ENCODE assay signal across 30 cellular contexts in the genomic region with DNA sequence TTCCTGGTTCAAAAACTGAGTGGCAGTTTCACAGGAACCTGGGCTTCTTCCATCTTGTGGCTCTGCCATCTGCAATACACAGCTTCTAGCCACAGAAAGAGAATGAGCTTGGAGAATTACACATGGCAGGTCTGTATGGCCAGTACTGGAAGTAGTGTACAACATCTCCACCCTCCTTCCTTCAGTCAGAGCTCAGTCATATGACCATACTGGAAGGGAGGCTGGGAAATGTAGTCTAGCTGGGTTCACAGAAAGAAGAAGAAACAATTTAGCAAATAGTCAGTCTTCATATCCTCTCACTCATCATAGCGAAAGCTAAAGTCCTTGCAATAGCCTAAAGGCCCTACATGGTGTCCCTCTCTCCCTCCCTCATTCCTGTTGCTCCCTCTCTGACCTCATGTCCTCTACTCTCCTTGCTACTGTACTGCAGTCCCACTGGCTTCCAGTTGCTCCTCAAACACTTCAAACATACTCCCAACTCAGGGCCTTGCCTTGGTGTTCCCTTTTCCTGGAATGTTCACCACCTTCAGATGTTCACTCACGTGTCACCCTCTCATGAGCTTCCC. TPM values are rescaled to one million over a fixed set of nuclear protein-coding genes. Genes with fewer than 3 reads are reported as not detected.
DNase-seq lines count a peak whose midpoint lies in the region; ATAC-seq, FAIRE-seq and TF ChIP-seq lines count a peak whose summit lies in the region.
"Had no signal": no experiment of that assay in that cellular context is flagged by ENCODE, and none has a peak within 500 bp of the region (broad histone marks: within the 10 kb centered on the region; RNA-seq: fewer than 3 reads in every experiment).

No MANE protein-coding gene starts in this region.

- no TSS peak for BruUV-seq in HepG2 (replicated peaks; lab: Mats Ljungman, UMichigan)

- H3K27me3 ChIP-seq in HepG2 (ENCODE audit: control insufficient read depth in 1 of 2, insufficient read depth in 2 of 2, low read length in 2 of 2), result peaks cover 0 to 17% of the 10 kb centered on the region in 2 experiments; a peak in 2 of 5 replicates
- H3K27me3 ChIP-seq in right lobe of liver, result no peaks in the 10 kb centered on the region
- no peaks in the 10 kb centered on the region for H3K27me3 ChIP-seq in OCI-LY3 (ENCODE audit: low read depth, low read length)
- no peaks in the 10 kb centered on the region for H3K27me3 ChIP-seq in MM.1S (replicated peaks; ENCODE audit: insufficient read depth, low read length)
- H3K27me3 ChIP-seq: upper lobe of left lung had no signal

- TF ChIP-seq RAD21 in HepG2 (CRISPR knock-in tag; IDR thresholded peaks at IDR 0.05), result no peak

- peaks cover under 1% of the 10 kb centered on the region; the same call in 1 of the 2 replicates for H4K20me1 ChIP-seq in HepG2 (ENCODE audit: insufficient read depth, low read length)
- H4K20me1 ChIP-seq in OCI-LY3 (ENCODE audit: insufficient read depth, low read length), result no peaks in the 10 kb centered on the region
- H4K20me1 ChIP-seq in MM.1S (ENCODE audit: insufficient read depth, low read length), result no peaks in the 10 kb centered on the region

- in situ Hi-C loops in HepG2 (cut with HindIII; ENCODE audit: extremely low pct_ligation_motif_present, low pct_unique_long_range_greater_than_20kb), result no loop called here

- H3K27ac ChIP-seq in HepG2 (ENCODE audit: extremely low read length, insufficient read depth, low read length), result no peak overlapping the region
- no peak overlapping the region for H3K27ac ChIP-seq in right lobe of liver
- H3K27ac ChIP-seq in OCI-LY3 (ENCODE audit: low read length), result peak overlapping the region; percentile 48
- no peak overlapping the region for H3K27ac ChIP-seq in MM.1S (ENCODE audit: low read length)
- H3K27ac ChIP-seq: upper lobe of left lung had no signal

- no peaks in the 10 kb centered on the region for H3K36me3 ChIP-seq in HepG2 (replicated peaks in 1 of 2; ENCODE audit: control insufficient read depth in 1 of 2, insufficient read depth in 2 of 2, low read length in 2 of 2)
- H3K36me3 ChIP-seq in right lobe of liver, result no peaks in the 10 kb centered on the region
- no peaks in the 10 kb centered on the region for H3K36me3 ChIP-seq in OCI-LY3 (replicated peaks; ENCODE audit: low read depth, low read length)
- no peaks in the 10 kb centered on the region for H3K36me3 ChIP-seq in MM.1S (replicated peaks; ENCODE audit: insufficient read depth, low read length)
- H3K36me3 ChIP-seq: upper lobe of left lung had no signal

- H3K9me3 ChIP-seq in HepG2 (ENCODE audit: low read length), result no peaks in the 10 kb centered on the region
- no peaks in the 10 kb centered on the region for H3K9me3 ChIP-seq in right lobe of liver
- H3K9me3 ChIP-seq in OCI-LY3 (ENCODE audit: insufficient read depth, low read length), result no peaks in the 10 kb centered on the region
- no peaks in the 10 kb centered on the region for H3K9me3 ChIP-seq in MM.1S (replicated peaks; ENCODE audit: insufficient read depth, low read length)
- H3K9me3 ChIP-seq: Caco-2, upper lobe of left lung had no signal

- H3F3A ChIP-seq in MM.1S (ENCODE audit: insufficient read depth, low read length), result peaks cover 4% of the 10 kb centered on the region; the same call in 1 of the 2 replicates

- no peak for TF ChIP-seq CTCF in HepG2 (CRISPR knock-in tag; IDR thresholded peaks at IDR 0.05)
- TF ChIP-seq CTCF in right lobe of liver (IDR thresholded peaks at IDR 0.05), result no peak
- TF ChIP-seq CTCF in OCI-LY3 (IDR thresholded peaks at IDR 0.05; ENCODE audit: low read depth, low read length), result no peak
- no peak for TF ChIP-seq CTCF in MM.1S (IDR thresholded peaks at IDR 0.05; ENCODE audit: low read length)

- TF ChIP-seq POLR2A in HepG2 (IDR thresholded peaks at IDR 0.05; ENCODE audit: insufficient read depth in 1 of 2, low read depth in 2 of 2, low read length in 2 of 2), result no peak
- TF ChIP-seq POLR2A in right lobe of liver (IDR thresholded peaks at IDR 0.05), result no peak

- no peak for ATAC-seq in HepG2
- no peak for ATAC-seq in right lobe of liver
- ATAC-seq in HG03139 (IDR thresholded peaks at IDR 0.05; ENCODE audit: unreplicated experiment), result no peak
- ATAC-seq: Right ventricle myocardium inferior had no signal

- intact Hi-C loops in HepG2 (cut with micrococcal nuclease; ENCODE audit: unreplicated experiment) (no loop called here), right lobe of liver (cut with DNase I) (no loop called here)

- H3K4me1 ChIP-seq in HepG2 (ENCODE audit: insufficient read depth, low read length) (peaks cover 13% of the 10 kb centered on the region), right lobe of liver (peaks cover 0 to 4% (median 0%) of the 10 kb centered on the region in 4 donors), OCI-LY3 (ENCODE audit: low read length) (peaks cover 25% of the 10 kb centered on the region), MM.1S (ENCODE audit: low read length) (peaks cover 5% of the 10 kb centered on the region; the same call in 1 of the 2 replicates)

- FAIRE-seq in HepG2 (lab: Jason Lieb, UNC), result no peak
- FAIRE-seq: A204.1, endothelial cell of umbilical vein, GM12892 had no signal

- CTCF ChIA-PET in HepG2 (lab: Yijun Ruan, JAX; ENCODE audit: low intra/inter-chr PET ratio, low total read pairs), result no interaction called here

- DNase-seq in HepG2 (ENCODE audit: low spot score), result no peak
- DNase-seq in right lobe of liver, result no peak
- peak; percentile 14 for DNase-seq in germinal center (ENCODE audit: low spot score)
- DNase-seq in HUDEP-2 (lab: John Stamatoyannopoulos, UW; ENCODE audit: unreplicated experiment in 76 of 76), result no peak
- DNase-seq in MM.1S, result no peak
- DNase-seq in activated CD4-positive, alpha-beta T cell treated with anti-CD3 and anti-CD28 coated beads, Interleukin-2, amount 50 U/mL, for 1 hour, result no peak
- DNase-seq: activated CD4-positive, alpha-beta T cell treated with anti-CD3 and anti-CD28 coated beads for 1 hour; activated CD8-positive, alpha-beta memory T cell treated with anti-CD3 and anti-CD28 coated beads for 24 hours; activated gamma-delta T cell; activated T-cell treated with anti-CD3 and anti-CD28 coated beads, Interleukin-2, amount 50 U/mL, for 1 hour; Caco-2; DMS79 treated with DMSO at 0.1 percent for 48 hours; HCEC 1CT; NCI-H187; NCI-H526 treated with DMSO at 0.1 percent for 48 hours; SW 1271; T1000; upper lobe of left lung had no signal

- no peak overlapping the region for H3K9ac ChIP-seq in HepG2 (ENCODE audit: insufficient read depth, low read depth, low read length)
- H3K9ac ChIP-seq in OCI-LY3 (ENCODE audit: low read length), result no peak overlapping the region
- no peak overlapping the region for H3K9ac ChIP-seq in MM.1S (ENCODE audit: low read length)

- TF ChIP-seq EP300 in HepG2 (IDR thresholded peaks at IDR 0.05; ENCODE audit: low read depth in 2 of 2, low read length in 2 of 2), result no peak
- TF ChIP-seq EP300 in HepG2 (CRISPR knock-in tag; IDR thresholded peaks at IDR 0.05; ENCODE audit: borderline replicate concordance), result no peak

- H3K9me2 ChIP-seq in MM.1S (replicated peaks; ENCODE audit: insufficient read depth, low read length), result no peaks in the 10 kb centered on the region

- H3K4me2 ChIP-seq in HepG2 (ENCODE audit: low read depth, low read length), result no peak overlapping the region
- H3K4me2 ChIP-seq in OCI-LY3 (ENCODE audit: low read length), result peak overlapping the region; percentile 51
- H3K4me2 ChIP-seq in MM.1S (ENCODE audit: low read depth, low read length), result no peak overlapping the region

- no peak overlapping the region for H2AFZ ChIP-seq in HepG2 (ENCODE audit: low read length)
- H2AFZ ChIP-seq in OCI-LY3 (ENCODE audit: low read depth, low read length), result peak overlapping the region; percentile 70; the same call in 1 of the 2 replicates
- no peak overlapping the region for H2AFZ ChIP-seq in MM.1S (ENCODE audit: low read length)

- H3K79me2 ChIP-seq in HepG2 (ENCODE audit: insufficient read depth, low read length) (peaks cover 7% of the 10 kb centered on the region), OCI-LY3 (ENCODE audit: low read length) (peaks cover 7% of the 10 kb centered on the region), MM.1S (ENCODE audit: low read length) (peaks cover 7% of the 10 kb centered on the region)

- H3K4me3 ChIP-seq in HepG2 (replicated peaks in 1 of 3; ENCODE audit: insufficient read depth in 1 of 3, low read depth in 2 of 3, low read length in 3 of 3), result no peak overlapping the region
- no peak overlapping the region for H3K4me3 ChIP-seq in right lobe of liver
- H3K4me3 ChIP-seq in OCI-LY3 (ENCODE audit: low read length), result peak overlapping the region; percentile 0; the same call in 1 of the 2 replicates
- no peak overlapping the region for H3K4me3 ChIP-seq in MM.1S (ENCODE audit: low read length)
- H3K4me3 ChIP-seq: lung, upper lobe of left lung had no signal

- POLR2A ChIA-PET in HepG2 (lab: Yijun Ruan, JAX), result no interaction called here

- WGBS in HepG2 (ENCODE audit: low lambda C conversion rate), result 34% methylated on average over 2 of the region's 2 CpGs
- 66% methylated on average over 2 of the region's 2 CpGs for WGBS in right lobe of liver (ENCODE audit: insufficient coverage, low coverage, low lambda C conversion rate, missing lambda C conversion rate)

RNA-seq across cellular contexts. Expression of a gene that starts 4.3 kb away (rescaled TPM):
- total RNA-seq in HepG2 (2016; rRNA removed; fragmentation: Illumina TruSeq; extraction: Trizol) (142 and 252 TPM in 2 replicates), right lobe of liver (10 to 100 TPM; 25.4 to 48.3 (median 42.1) TPM)
- total RNA-seq in HepG2 (2016; cell fraction: cytosol; rRNA removed; fragmentation: Illumina TruSeq; extraction: Trizol; ENCODE audit: low read depth), result 15.1 and 15.2 TPM in 2 replicates
- total RNA-seq in HepG2 (2016; cell fraction: insoluble cytoplasmic fraction; rRNA removed; fragmentation: Illumina TruSeq; extraction: Trizol), result 133 and 260 TPM in 2 replicates
- total RNA-seq in HepG2 (2016; cell fraction: membrane; rRNA removed; fragmentation: Illumina TruSeq; extraction: Trizol), result 44.5 and 53.3 TPM in 2 replicates
- 214 and 252 TPM in 2 replicates for total RNA-seq in HepG2 (2016; cell fraction: nucleus; rRNA removed; fragmentation: Illumina TruSeq; extraction: Trizol)
- 136 and 198 TPM in 2 replicates for polyA plus RNA-seq in HepG2 (2011; rRNA removed)
- 96.7 and 147 TPM in 2 replicates for polyA plus RNA-seq in HepG2 (2011; cell fraction: cytosol; rRNA removed)
- 33.4 and 42.7 TPM in 2 replicates for polyA plus RNA-seq in HepG2 (2011; cell fraction: nucleus; rRNA removed)
- 236 and 237 TPM in 2 replicates for polyA plus RNA-seq in HepG2 (2012)
- 12.0 and 12.8 TPM in 2 replicates for polyA plus RNA-seq in HepG2 (2016; cell fraction: cytosol; fragmentation: Illumina TruSeq; extraction: Trizol; ENCODE audit: low read depth)
- polyA plus RNA-seq in HepG2 (2016; cell fraction: insoluble cytoplasmic fraction; fragmentation: Illumina TruSeq; extraction: Trizol; ENCODE audit: low read depth), result 135 and 140 TPM in 2 replicates
- polyA plus RNA-seq in HepG2 (2016; cell fraction: membrane; fragmentation: Illumina TruSeq; extraction: Trizol; ENCODE audit: low read depth), result 30.9 and 36.3 TPM in 2 replicates
- polyA plus RNA-seq in HepG2 (2016; cell fraction: nucleus; fragmentation: Illumina TruSeq; extraction: Trizol; ENCODE audit: insufficient read depth, low read depth), result 282 and 283 TPM in 2 replicates
- 58.1 and 85.7 TPM in 2 replicates for polyA minus RNA-seq in HepG2 (2011; rRNA and poly(A)+ RNA removed; ENCODE audit: low replicate concordance)
- polyA minus RNA-seq in HepG2 (2011; cell fraction: cytosol; rRNA and poly(A)+ RNA removed), result 156 and 168 TPM in 2 replicates
- polyA minus RNA-seq in HepG2 (2011; cell fraction: nucleus; rRNA and poly(A)+ RNA removed), result 92.3 and 101 TPM in 2 replicates

RNA-seq across cellular contexts. Expression of a gene that starts 40.7 kb away (rescaled TPM):
- not detected in 2 replicates for total RNA-seq in HepG2 (2016; rRNA removed; fragmentation: Illumina TruSeq; extraction: Trizol)
- total RNA-seq in HepG2 (2016; cell fraction: cytosol; rRNA removed; fragmentation: Illumina TruSeq; extraction: Trizol; ENCODE audit: low read depth), result not detected in 2 replicates
- total RNA-seq in HepG2 (2016; cell fraction: insoluble cytoplasmic fraction; rRNA removed; fragmentation: Illumina TruSeq; extraction: Trizol), result not detected in 2 replicates
- not detected in 2 replicates for total RNA-seq in HepG2 (2016; cell fraction: membrane; rRNA removed; fragmentation: Illumina TruSeq; extraction: Trizol)
- total RNA-seq in HepG2 (2016; cell fraction: nucleus; rRNA removed; fragmentation: Illumina TruSeq; extraction: Trizol), result not detected in 2 replicates
- not detected in 2 replicates for polyA plus RNA-seq in HepG2 (2011; rRNA removed)
- polyA plus RNA-seq in HepG2 (2011; cell fraction: cytosol; rRNA removed), result not detected in 2 replicates
- not detected in 2 replicates for polyA plus RNA-seq in HepG2 (2011; cell fraction: nucleus; rRNA removed)
- polyA plus RNA-seq in HepG2 (2012), result 0.20 TPM in 1 of 2 replicates, not detected in the other
- not detected in 2 replicates for polyA plus RNA-seq in HepG2 (2016; cell fraction: cytosol; fragmentation: Illumina TruSeq; extraction: Trizol; ENCODE audit: low read depth)
- polyA plus RNA-seq in HepG2 (2016; cell fraction: insoluble cytoplasmic fraction; fragmentation: Illumina TruSeq; extraction: Trizol; ENCODE audit: low read depth), result not detected in 2 replicates
- polyA plus RNA-seq in HepG2 (2016; cell fraction: membrane; fragmentation: Illumina TruSeq; extraction: Trizol; ENCODE audit: low read depth), result not detected in 2 replicates
- not detected in 2 replicates for polyA plus RNA-seq in HepG2 (2016; cell fraction: nucleus; fragmentation: Illumina TruSeq; extraction: Trizol; ENCODE audit: insufficient read depth, low read depth)
- polyA minus RNA-seq in HepG2 (2011; rRNA and poly(A)+ RNA removed; ENCODE audit: low replicate concordance), result not detected in 2 replicates
- not detected in 2 replicates for polyA minus RNA-seq in HepG2 (2011; cell fraction: cytosol; rRNA and poly(A)+ RNA removed)
- not detected in 2 replicates for polyA minus RNA-seq in HepG2 (2011; cell fraction: nucleus; rRNA and poly(A)+ RNA removed)
- total RNA-seq in right lobe of liver, result not detected
- total RNA-seq: Caco-2, endothelial cell of umbilical vein, kidney epithelial cell, lung, MCF 10A, pulmonary artery endothelial cell, Right ventricle myocardium inferior, skeletal muscle tissue, subcutaneous adipose tissue, upper lobe of left lung had no signal
- polyA plus RNA-seq: endothelial cell of umbilical vein, lung had no signal

RNA-seq across cellular contexts. Expression of a gene that starts 56.9 kb away (rescaled TPM):
- total RNA-seq in HepG2 (2016; rRNA removed; fragmentation: Illumina TruSeq; extraction: Trizol), result 0.04 TPM in 1 of 2 replicates, not detected in the other
- not detected in 2 replicates for total RNA-seq in HepG2 (2016; cell fraction: cytosol; rRNA removed; fragmentation: Illumina TruSeq; extraction: Trizol; ENCODE audit: low read depth)
- total RNA-seq in HepG2 (2016; cell fraction: insoluble cytoplasmic fraction; rRNA removed; fragmentation: Illumina TruSeq; extraction: Trizol), result not detected in 2 replicates
- not detected in 2 replicates for total RNA-seq in HepG2 (2016; cell fraction: membrane; rRNA removed; fragmentation: Illumina TruSeq; extraction: Trizol)
- not detected in 2 replicates for total RNA-seq in HepG2 (2016; cell fraction: nucleus; rRNA removed; fragmentation: Illumina TruSeq; extraction: Trizol)
- polyA plus RNA-seq in HepG2 (2011; rRNA removed), result 0.38 and 0.47 TPM in 2 replicates
- polyA plus RNA-seq in HepG2 (2011; cell fraction: cytosol; rRNA removed), result 0.03 TPM in 1 of 2 replicates, not detected in the other
- 0.21 and 0.35 TPM in 2 replicates for polyA plus RNA-seq in HepG2 (2011; cell fraction: nucleus; rRNA removed)
- polyA plus RNA-seq in HepG2 (2012), result 0.16 and 0.23 TPM in 2 replicates
- not detected in 2 replicates for polyA plus RNA-seq in HepG2 (2016; cell fraction: cytosol; fragmentation: Illumina TruSeq; extraction: Trizol; ENCODE audit: low read depth)
- polyA plus RNA-seq in HepG2 (2016; cell fraction: insoluble cytoplasmic fraction; fragmentation: Illumina TruSeq; extraction: Trizol; ENCODE audit: low read depth), result not detected in 2 replicates
- not detected in 2 replicates for polyA plus RNA-seq in HepG2 (2016; cell fraction: membrane; fragmentation: Illumina TruSeq; extraction: Trizol; ENCODE audit: low read depth)
- not detected in 2 replicates for polyA plus RNA-seq in HepG2 (2016; cell fraction: nucleus; fragmentation: Illumina TruSeq; extraction: Trizol; ENCODE audit: insufficient read depth, low read depth)
- polyA minus RNA-seq in HepG2 (2011; rRNA and poly(A)+ RNA removed; ENCODE audit: low replicate concordance), result 0.54 and 0.84 TPM in 2 replicates
- not detected in 2 replicates for polyA minus RNA-seq in HepG2 (2011; cell fraction: cytosol; rRNA and poly(A)+ RNA removed)
- polyA minus RNA-seq in HepG2 (2011; cell fraction: nucleus; rRNA and poly(A)+ RNA removed), result 1.2 TPM in 1 of 2 replicates, not detected in the other
- under 1 TPM in 4 of 6 experiments, not detected in 2; 0.16 to 0.70 (median 0.20) TPM for total RNA-seq in right lobe of liver
